1 cellular context compared by ENCODE assay signal in genomic region chr19:51417107-51417806, GRCh38.
TF ChIP-seq lines count a peak whose summit lies in the region.

Gene SIGLEC10 (minus strand): TSS chr19:51417642. CDS start chr19:51417581, 61 bp downstream.

TF ChIP-seq in GM12878, 131 proteins besides CTCF, POLR2A, EP300 and RAD21 (continued from another document):
- TF ChIP-seq ZNF687 (IDR thresholded peaks at IDR 0.05) (no peak), PML (IDR thresholded peaks at IDR 0.05; ENCODE audit: low read length) (no peak)
